In the genomic region with DNA sequence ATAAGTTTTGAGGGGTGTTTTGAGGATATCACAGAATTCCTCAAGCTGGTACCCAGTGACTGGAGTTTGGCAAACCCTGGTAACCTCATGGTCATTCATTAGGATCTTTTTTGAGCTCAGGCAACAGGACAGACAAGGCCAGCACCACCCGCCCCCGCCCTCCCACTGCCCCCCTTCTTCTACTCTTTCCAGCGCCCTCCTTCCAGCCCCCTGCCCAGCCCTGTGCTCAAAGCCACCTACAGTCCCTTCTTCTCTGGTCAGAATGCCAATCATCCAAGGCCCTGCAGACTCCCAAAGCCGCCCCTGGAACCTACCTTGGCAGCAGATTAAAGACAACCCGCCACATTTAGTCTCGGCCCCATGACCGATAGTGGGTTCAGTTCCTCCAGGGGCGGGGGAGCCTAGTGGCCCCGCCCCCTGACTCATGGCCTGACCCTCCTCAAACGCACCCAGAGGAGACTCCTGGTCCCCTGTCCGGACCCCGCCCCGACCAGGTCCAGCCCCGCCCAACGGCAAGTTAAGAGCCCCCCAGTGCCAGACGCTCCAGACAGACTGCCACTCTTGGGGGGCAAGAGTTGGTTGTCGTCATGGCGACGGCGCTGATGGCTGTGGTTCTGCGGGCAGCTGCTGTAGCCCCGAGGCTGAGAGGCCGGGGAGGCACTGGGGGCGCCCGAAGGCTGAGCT, we compare ENCODE assay signal across 9 cellular contexts. TPM values are rescaled to one million over a fixed set of nuclear protein-coding genes. Genes with fewer than 3 reads are reported as not detected.
DNase-seq lines count a peak whose midpoint lies in the region; ATAC-seq, FAIRE-seq and TF ChIP-seq lines count a peak whose summit lies in the region.
"Had no signal": no experiment of that assay in that cellular context is flagged by ENCODE, and none has a peak within 500 bp of the region (broad histone marks: within the 10 kb centered on the region; RNA-seq: fewer than 3 reads in every experiment).

A gene with protein sequence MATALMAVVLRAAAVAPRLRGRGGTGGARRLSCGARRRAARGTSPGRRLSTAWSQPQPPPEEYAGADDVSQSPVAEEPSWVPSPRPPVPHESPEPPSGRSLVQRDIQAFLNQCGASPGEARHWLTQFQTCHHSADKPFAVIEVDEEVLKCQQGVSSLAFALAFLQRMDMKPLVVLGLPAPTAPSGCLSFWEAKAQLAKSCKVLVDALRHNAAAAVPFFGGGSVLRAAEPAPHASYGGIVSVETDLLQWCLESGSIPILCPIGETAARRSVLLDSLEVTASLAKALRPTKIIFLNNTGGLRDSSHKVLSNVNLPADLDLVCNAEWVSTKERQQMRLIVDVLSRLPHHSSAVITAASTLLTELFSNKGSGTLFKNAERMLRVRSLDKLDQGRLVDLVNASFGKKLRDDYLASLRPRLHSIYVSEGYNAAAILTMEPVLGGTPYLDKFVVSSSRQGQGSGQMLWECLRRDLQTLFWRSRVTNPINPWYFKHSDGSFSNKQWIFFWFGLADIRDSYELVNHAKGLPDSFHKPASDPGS (plus strand): TSS at position 546 of the 684 bp plus-strand sequence. CDS start 42 bp downstream, at position 588.

- peaks cover 5% of the 10 kb centered on the region for H3K36me3 Mint-ChIP-seq in activated CD4-positive, alpha-beta T cell treated with anti-CD3 and anti-CD28 coated beads, Interleukin-2, amount 10 ng/mL, durations not matched to agents 7 days and 5 days (ENCODE audit: low read depth)

- H3K9me3 ChIP-seq in adipocyte (ENCODE audit: control insufficient read depth, low read length) (no peaks in the 10 kb centered on the region), kidney (ENCODE audit: control insufficient read depth in 1 of 2, low read length in 2 of 2) (no peaks in the 10 kb centered on the region), stomach smooth muscle (ENCODE audit: control insufficient read depth in 2 of 2, low read length in 2 of 2) (no peaks in the 10 kb centered on the region)

- intact Hi-C loops in kidney (cut with DNase I) = no loop called here

- ATAC-seq in HG03457 (IDR thresholded peaks at IDR 0.05; ENCODE audit: unreplicated experiment) = no peak

- no peak for TF ChIP-seq CTCF in kidney (IDR thresholded peaks at IDR 0.05; ENCODE audit: borderline replicate concordance, extremely low read depth, insufficient read depth)

- DNase-seq in activated CD4-positive, alpha-beta T cell treated with anti-CD3 and anti-CD28 coated beads, Interleukin-2, amount 10 ng/mL, durations not matched to agents 7 days and 5 days = no peak
- DNase-seq in activated CD4-positive, alpha-beta T cell treated with anti-CD3 and anti-CD28 coated beads, Interleukin-2, amount 50 U/mL, for 1 hour = no peak
- DNase-seq in adipocyte (ENCODE audit: low read depth) (no peak), kidney (peak; percentile 87), kidney glomerular epithelial cell (lab: John Stamatoyannopoulos, UW) (no peak), islet precursor cell (no peak)

- H3K27ac ChIP-seq in kidney (ENCODE audit: low read depth in 2 of 2, low read length in 2 of 2) (peak within 1 kb of the TSS; percentile 14 to 57), stomach smooth muscle (ENCODE audit: low read length) (no peak within 1 kb of the TSS)

- POLR2A ChIA-PET in activated CD4-positive, alpha-beta T cell treated with anti-CD3 and anti-CD28 coated beads, Interleukin-2, amount 10 ng/mL, durations not matched to agents 7 days and 5 days (lab: Charles Lee) = no interaction called here

- H3K27me3 ChIP-seq in adipocyte (replicated peaks; ENCODE audit: control insufficient read depth, insufficient read depth, low read length) = no peaks in the 10 kb centered on the region
- peaks cover 37 to 49% of the 10 kb centered on the region in 2 donors for H3K27me3 ChIP-seq in stomach smooth muscle (ENCODE audit: control insufficient read depth in 1 of 2, insufficient read depth in 2 of 2, low read length in 2 of 2)

- CTCF ChIA-PET in activated CD4-positive, alpha-beta T cell treated with anti-CD3 and anti-CD28 coated beads, Interleukin-2, amount 10 ng/mL, durations not matched to agents 7 days and 5 days (lab: Charles Lee) = interaction anchor here (0.5 to 0.9 kb wide), 5 partner anchors 10 to 482 kb away, joined by 3 to 4 read pairs (median 3); no protein-coding TSS in a partner anchor

- no peaks in the 10 kb centered on the region for H3K36me3 ChIP-seq in adipocyte (ENCODE audit: control insufficient read depth, insufficient read depth, low read length, severe bottlenecking)
- peaks cover 3 to 5% of the 10 kb centered on the region in 2 donors for H3K36me3 ChIP-seq in kidney (ENCODE audit: control insufficient read depth in 1 of 2, insufficient read depth in 2 of 2, low read length in 2 of 2)
- H3K36me3 ChIP-seq in stomach smooth muscle (ENCODE audit: control insufficient read depth in 2 of 2, insufficient read depth in 2 of 2, low read length in 2 of 2) = no peaks in the 10 kb centered on the region

- H3K4me1 ChIP-seq in adipocyte (ENCODE audit: control insufficient read depth, insufficient read depth, low read length) (peaks cover 52% of the 10 kb centered on the region), kidney (ENCODE audit: control insufficient read depth in 1 of 2, insufficient read depth in 1 of 2, low read depth in 1 of 2, low read length in 2 of 2) (peaks cover 0 to 31% of the 10 kb centered on the region in 2 donors), stomach smooth muscle (ENCODE audit: control insufficient read depth, insufficient read depth, low read length) (peaks cover 39% of the 10 kb centered on the region)

- no peak within 1 kb of the TSS for H3K27ac Mint-ChIP-seq in activated CD4-positive, alpha-beta T cell treated with anti-CD3 and anti-CD28 coated beads, Interleukin-2, amount 10 ng/mL, durations not matched to agents 7 days and 5 days

- H3K4me3 Mint-ChIP-seq in activated CD4-positive, alpha-beta T cell treated with anti-CD3 and anti-CD28 coated beads, Interleukin-2, amount 10 ng/mL, durations not matched to agents 7 days and 5 days = peak within 1 kb of the TSS; percentile 7

- peaks cover 51% of the 10 kb centered on the region for H3K27me3 Mint-ChIP-seq in activated CD4-positive, alpha-beta T cell treated with anti-CD3 and anti-CD28 coated beads, Interleukin-2, amount 10 ng/mL, durations not matched to agents 7 days and 5 days

- H3K9me3 Mint-ChIP-seq in activated CD4-positive, alpha-beta T cell treated with anti-CD3 and anti-CD28 coated beads, Interleukin-2, amount 10 ng/mL, durations not matched to agents 7 days and 5 days = no peaks in the 10 kb centered on the region

- no peak for FAIRE-seq in kidney (lab: Jason Lieb, UNC)
- FAIRE-seq: G401.6 had no signal

- H3K9ac ChIP-seq in adipocyte (ENCODE audit: low read length) (peak within 1 kb of the TSS; percentile 74), kidney (ENCODE audit: low read length in 2 of 2) (peak within 1 kb of the TSS in 1 of 2 donors; percentile 19), stomach smooth muscle (ENCODE audit: low read length in 2 of 2) (no peak within 1 kb of the TSS)

- peaks cover 32% of the 10 kb centered on the region for H3K4me1 Mint-ChIP-seq in activated CD4-positive, alpha-beta T cell treated with anti-CD3 and anti-CD28 coated beads, Interleukin-2, amount 10 ng/mL, durations not matched to agents 7 days and 5 days

- H3K4me3 ChIP-seq in adipocyte (ENCODE audit: low read length) (peak within 1 kb of the TSS; percentile 81), kidney (ENCODE audit: low read length in 2 of 2) (peak within 1 kb of the TSS; percentile 50 to 75), stomach smooth muscle (ENCODE audit: low read length in 2 of 2) (peak within 1 kb of the TSS; percentile 40 to 79)

RNA-seq across cellular contexts. Expression of the gene that starts here (rescaled TPM):
- under 1 TPM; 0.75 to 0.79 TPM for total RNA-seq in activated CD4-positive, alpha-beta T cell treated with anti-CD3 and anti-CD28 coated beads, Interleukin-2, amount 10 ng/mL, durations not matched to agents 7 days and 5 days
- 3.5 TPM for total RNA-seq in kidney
- polyA plus RNA-seq in kidney (ENCODE audit: insufficient read depth, low read depth, low replicate concordance) = 8.7 TPM
